In genomic region chr20:36675545-36675944, GRCh38 we compare ENCODE assay signal across 3 cellular contexts. TPM values are rescaled to one million over a fixed set of nuclear protein-coding genes. Genes with fewer than 3 reads are reported as not detected.
"Had no signal": no experiment of that assay in that cellular context is flagged by ENCODE, and none has a peak within 500 bp of the region (broad histone marks: within the 10 kb centered on the region; RNA-seq: fewer than 3 reads in every experiment).

No MANE protein-coding gene starts in this region.

RNA-seq across cellular contexts. Expression of gene SLA2, which starts 29.5 kb away (rescaled TPM):
- total RNA-seq: ascending aorta, bronchial epithelial cell had no signal
- polyA plus RNA-seq: cardiac muscle cell had no signal
